ENCODE assay signal across 1 cellular context in genomic region chr9:70465904-70466303, GRCh38.
TF ChIP-seq lines count a peak whose summit lies in the region.

No MANE protein-coding gene starts in this region.

TF ChIP-seq in GM23338, 12 proteins besides CTCF, POLR2A, EP300 and RAD21:
- TF ChIP-seq EZH2 (IDR thresholded peaks at IDR 0.05; ENCODE audit: low read depth, unreplicated experiment), result no peak
- TF ChIP-seq ZNF331 (CRISPR knock-in tag; IDR thresholded peaks at IDR 0.05; ENCODE audit: low read depth), result no peak
- no peak for TF ChIP-seq REST (IDR thresholded peaks at IDR 0.05; ENCODE audit: unreplicated experiment)
- no peak for TF ChIP-seq NANOG (IDR thresholded peaks at IDR 0.05; ENCODE audit: borderline replicate concordance)
- no peak for TF ChIP-seq STAT1 (IDR thresholded peaks at IDR 0.05; ENCODE audit: unreplicated experiment)
- no peak for TF ChIP-seq EZH2phosphoT487 (IDR thresholded peaks at IDR 0.05; ENCODE audit: unreplicated experiment)
- TF ChIP-seq JUNB (IDR thresholded peaks at IDR 0.05; ENCODE audit: unreplicated experiment), result no peak
- TF ChIP-seq ZNF462 (CRISPR knock-in tag; IDR thresholded peaks at IDR 0.05), result no peak
- no peak for TF ChIP-seq CREB1 (CRISPR knock-in tag; IDR thresholded peaks at IDR 0.05; ENCODE audit: low read depth)
- TF ChIP-seq ETS1 (IDR thresholded peaks at IDR 0.05), result no peak
- TF ChIP-seq POLR2AphosphoS5 (IDR thresholded peaks at IDR 0.05; ENCODE audit: low read depth), result no peak
- no peak for TF ChIP-seq ZNF114 (CRISPR knock-in tag; IDR thresholded peaks at IDR 0.05)
